Comparison of ENCODE assay signal across 21 cellular contexts in the genomic region with DNA sequence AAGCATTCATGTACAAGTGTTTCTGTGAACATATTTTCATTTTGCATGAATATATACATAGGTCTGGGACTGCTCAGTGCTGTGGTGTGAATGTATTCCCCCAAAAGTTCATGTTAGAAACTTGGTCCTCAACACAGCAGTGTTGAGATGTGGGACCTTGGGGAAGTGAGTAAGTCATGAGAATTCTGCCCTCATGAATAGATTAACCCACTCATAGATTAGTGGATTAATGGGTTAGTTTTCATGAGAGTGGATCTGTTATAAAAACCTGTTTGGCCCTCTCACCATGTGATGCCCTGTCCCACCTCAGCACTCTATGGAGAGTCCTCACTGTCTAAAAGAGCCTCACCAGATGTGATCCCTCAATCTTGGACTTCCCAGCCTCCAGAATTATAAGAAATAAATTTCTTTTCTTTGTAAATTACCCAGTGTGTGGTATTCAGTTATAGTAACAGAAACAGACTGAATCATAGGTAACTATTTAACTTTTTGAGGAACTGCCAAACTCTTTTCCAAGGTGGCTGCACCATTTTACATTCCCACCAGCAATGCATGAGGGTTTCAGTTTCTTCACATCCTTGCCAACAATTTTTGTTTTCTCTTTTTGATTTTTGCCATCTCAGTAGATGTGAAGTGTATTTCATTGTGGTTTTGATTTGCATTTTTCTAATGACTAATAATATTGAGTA.
"Had no signal": no experiment of that assay in that cellular context is flagged by ENCODE, and none has a peak within 500 bp of the region (broad histone marks: within the 10 kb centered on the region; RNA-seq: fewer than 3 reads in every experiment).

No MANE protein-coding gene starts in this region.

- H3K9me3 Mint-ChIP-seq: activated naive CD4-positive, alpha-beta T cell treated with anti-CD3 and anti-CD28 coated beads, Interleukin-2, amount 50 U/mL, for 24 hours; activated naive CD8-positive, alpha-beta T cell treated with anti-CD3 and anti-CD28 coated beads, Interleukin-2, amount 50 U/mL, for 24 hours; activated T-helper 1 cell treated with anti-CD3 and anti-CD28 coated beads, Interleukin-12 subunit alpha, Interleukin-12 subunit beta, Interleukin-2, Interleukin-4 antibody, amounts not matched to agents 30 ng/mL and 10 ng/mL and 1 ng/mL, durations not matched to agents 14 hours and 24 hours and 36 hours; dendritic cell treated with granulocyte-macrophage colony-stimulating factor and Interleukin-4, amounts not matched to agents 40 ng/mL and 50 ng/mL, for 4 days; endodermal cell; naive thymus-derived CD4-positive, alpha-beta T cell had no signal

- H3K4me3 Mint-ChIP-seq: activated naive CD4-positive, alpha-beta T cell treated with anti-CD3 and anti-CD28 coated beads, Interleukin-2, amount 50 U/mL, for 24 hours; activated naive CD8-positive, alpha-beta T cell treated with anti-CD3 and anti-CD28 coated beads, Interleukin-2, amount 50 U/mL, for 24 hours; activated T-helper 1 cell treated with anti-CD3 and anti-CD28 coated beads, Interleukin-12 subunit alpha, Interleukin-12 subunit beta, Interleukin-2, Interleukin-4 antibody, amounts not matched to agents 30 ng/mL and 10 ng/mL and 1 ng/mL, durations not matched to agents 14 hours and 24 hours and 36 hours; dendritic cell treated with granulocyte-macrophage colony-stimulating factor and Interleukin-4, amounts not matched to agents 40 ng/mL and 50 ng/mL, for 4 days; endodermal cell; naive thymus-derived CD4-positive, alpha-beta T cell; neural crest cell had no signal

- H3K27me3 Mint-ChIP-seq: activated naive CD4-positive, alpha-beta T cell treated with anti-CD3 and anti-CD28 coated beads, Interleukin-2, amount 50 U/mL, for 24 hours; activated naive CD8-positive, alpha-beta T cell treated with anti-CD3 and anti-CD28 coated beads, Interleukin-2, amount 50 U/mL, for 24 hours; dendritic cell treated with granulocyte-macrophage colony-stimulating factor and Interleukin-4, amounts not matched to agents 40 ng/mL and 50 ng/mL, for 4 days; naive thymus-derived CD4-positive, alpha-beta T cell had no signal

- H3K27ac Mint-ChIP-seq: activated naive CD4-positive, alpha-beta T cell treated with anti-CD3 and anti-CD28 coated beads, Interleukin-2, amount 50 U/mL, for 24 hours; activated naive CD8-positive, alpha-beta T cell treated with anti-CD3 and anti-CD28 coated beads, Interleukin-2, amount 50 U/mL, for 24 hours; activated T-helper 1 cell treated with anti-CD3 and anti-CD28 coated beads, Interleukin-12 subunit alpha, Interleukin-12 subunit beta, Interleukin-2, Interleukin-4 antibody, amounts not matched to agents 30 ng/mL and 10 ng/mL and 1 ng/mL, durations not matched to agents 14 hours and 24 hours and 36 hours; dendritic cell treated with granulocyte-macrophage colony-stimulating factor and Interleukin-4, amounts not matched to agents 40 ng/mL and 50 ng/mL, for 4 days; endodermal cell; naive thymus-derived CD4-positive, alpha-beta T cell had no signal

- H3K36me3 Mint-ChIP-seq: activated naive CD4-positive, alpha-beta T cell treated with anti-CD3 and anti-CD28 coated beads, Interleukin-2, amount 50 U/mL, for 24 hours had no signal

- DNase-seq: activated CD4-positive, alpha-beta T cell treated with anti-CD3 and anti-CD28 coated beads for 4 hours; activated CD4-positive, alpha-beta T cell treated with anti-CD3 and anti-CD28 coated beads, Interleukin-2, amount 50 U/mL, for 4 hours; activated gamma-delta T cell; activated naive CD8-positive, alpha-beta T cell treated with anti-CD3 and anti-CD28 coated beads, Interleukin-2, amount 50 U/mL, for 24 hours; amygdala; central memory CD4-positive, alpha-beta T cell; endodermal cell; foreskin keratinocyte; heart right ventricle; midbrain; naive thymus-derived CD4-positive, alpha-beta T cell; nucleus accumbens; psoas muscle; spleen; stimulated activated naive CD4-positive, alpha-beta T cell treated with Interleukin-2 at 50 U/mL for 16 hours; testis; transverse colon had no signal

- H3K4me1 Mint-ChIP-seq: activated naive CD4-positive, alpha-beta T cell treated with anti-CD3 and anti-CD28 coated beads, Interleukin-2, amount 50 U/mL, for 24 hours; naive thymus-derived CD4-positive, alpha-beta T cell; neural crest cell had no signal

- ATAC-seq: activated naive CD8-positive, alpha-beta T cell treated with anti-CD3 and anti-CD28 coated beads, Interleukin-2, amount 50 U/mL, for 24 hours; foreskin keratinocyte; heart right ventricle; naive thymus-derived CD4-positive, alpha-beta T cell; psoas muscle had no signal
